Comparison of ENCODE assay signal across 8 cellular contexts in genomic region chr12:54749191-54749818, GRCh38.
DNase-seq lines count a peak whose midpoint lies in the region; ATAC-seq lines count a peak whose summit lies in the region.

No MANE protein-coding gene starts in this region.

- H3K4me3 Mint-ChIP-seq in T-helper 17 cell = peak overlapping the region; percentile 56

- ATAC-seq in GM21381 (IDR thresholded peaks at IDR 0.05; ENCODE audit: unreplicated experiment) (peak; percentile 69), T-helper 17 cell (peak; percentile 81), GM21576 (IDR thresholded peaks at IDR 0.05; ENCODE audit: unreplicated experiment) (no peak)

- no peaks in the 10 kb centered on the region for H3K27me3 Mint-ChIP-seq in T-helper 17 cell

- H3K4me1 Mint-ChIP-seq in T-helper 17 cell = peaks cover 25% of the 10 kb centered on the region

- H3K36me3 Mint-ChIP-seq in T-helper 17 cell (ENCODE audit: low read depth) = peaks cover 7% of the 10 kb centered on the region

- no peak overlapping the region for H3K27ac Mint-ChIP-seq in T-helper 17 cell

- DNase-seq in NCI-H526 (lab: John Stamatoyannopoulos, UW) (peak; percentile 31 to 58), NCI-H526 treated with DMSO at 0.1 percent for 48 hours (lab: John Stamatoyannopoulos, UW) (no peak), M059J (ENCODE audit: low read depth) (peak; percentile 52), T-helper 17 cell (peak in 1 of 3 donors; percentile 31), dermis microvascular lymphatic vessel endothelial cell (ENCODE audit: low read depth in 2 of 2) (peak; percentile 27 to 49), midbrain (lab: John Stamatoyannopoulos, UW) (peak; percentile 57)

- no peaks in the 10 kb centered on the region for H3K9me3 ChIP-seq in T-helper 17 cell (ENCODE audit: control insufficient read depth, low read length, poor library complexity, severe bottlenecking)
